22 cellular contexts compared by ENCODE assay signal in the genomic region with DNA sequence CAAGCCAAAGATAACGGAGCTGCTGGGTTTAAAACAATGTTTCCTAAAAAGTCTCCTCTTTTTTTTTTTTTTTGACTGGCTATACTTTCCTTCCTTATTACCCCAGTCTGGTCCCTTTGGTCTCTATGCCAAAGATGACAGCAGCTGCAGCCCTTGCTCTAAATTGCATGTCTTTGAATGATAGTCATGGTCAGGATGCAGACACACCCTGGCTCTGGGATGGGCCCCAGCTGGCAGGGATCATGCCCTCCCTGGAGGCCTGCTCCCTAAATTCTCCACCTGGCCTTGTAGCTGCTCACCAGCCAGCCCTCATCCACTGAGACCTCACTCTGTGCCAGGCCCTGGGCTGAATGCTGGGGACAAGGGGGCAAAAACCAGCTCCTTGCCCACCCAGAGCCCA.
DNase-seq lines count a peak whose midpoint lies in the region; ATAC-seq and TF ChIP-seq lines count a peak whose summit lies in the region.
"Had no signal": no experiment of that assay in that cellular context is flagged by ENCODE, and none has a peak within 500 bp of the region (broad histone marks: within the 10 kb centered on the region; RNA-seq: fewer than 3 reads in every experiment).

No MANE protein-coding gene starts in this region.

- no peaks in the 10 kb centered on the region for H3K36me3 Mint-ChIP-seq in endodermal cell (ENCODE audit: low read depth)
- H3K36me3 Mint-ChIP-seq: activated naive CD4-positive, alpha-beta T cell treated with anti-CD3 and anti-CD28 coated beads, Interleukin-2, amount 10 ng/mL, durations not matched to agents 7 days and 5 days; natural killer cell had no signal

- H2BK12ac ChIP-seq in mesenchymal stem cell (ENCODE audit: low read length in 2 of 2): no peak overlapping the region

- H3K9ac ChIP-seq in GM23248: no peak overlapping the region
- H3K9ac ChIP-seq in colonic mucosa (ENCODE audit: low read depth in 2 of 2, low read length in 2 of 2): peak overlapping the region in 1 of 2 donors; percentile 24
- H3K9ac ChIP-seq in mesenchymal stem cell (ENCODE audit: low read length): peak overlapping the region; percentile 8
- H3K9ac ChIP-seq in endodermal cell (ENCODE audit: extremely low read depth, low read length, poor library complexity, severe bottlenecking): no peak overlapping the region

- peaks cover 89% of the 10 kb centered on the region for H3F3A ChIP-seq in GM23248 (ENCODE audit: insufficient read depth)

- H4K20me1 ChIP-seq in GM23248 (ENCODE audit: insufficient read depth): no peaks in the 10 kb centered on the region

- H3K9me3 ChIP-seq in GM23248 (ENCODE audit: low read depth) (no peaks in the 10 kb centered on the region), colonic mucosa (no peaks in the 10 kb centered on the region), mesenchymal stem cell (ENCODE audit: control insufficient read depth, low read length) (peaks cover 8% of the 10 kb centered on the region), upper lobe of right lung (no peaks in the 10 kb centered on the region), endodermal cell (ENCODE audit: control insufficient read depth, low read length) (peaks cover 8% of the 10 kb centered on the region)
- H3K9me3 ChIP-seq: gastrocnemius medialis, suprapubic skin, uterus had no signal

- H3K9me2 ChIP-seq in GM23248 (ENCODE audit: insufficient read depth): no peaks in the 10 kb centered on the region

- ATAC-seq in upper lobe of right lung (no peak), GM19397 (IDR thresholded peaks at IDR 0.05; ENCODE audit: unreplicated experiment) (no peak)
- ATAC-seq: gastrocnemius medialis, natural killer cell had no signal

- H3K79me1 ChIP-seq in mesenchymal stem cell (replicated peaks; ENCODE audit: low read length, poor library complexity, severe bottlenecking): no peaks in the 10 kb centered on the region

- TF ChIP-seq CTCF in colonic mucosa (IDR thresholded peaks at IDR 0.05) (no peak), upper lobe of right lung (IDR thresholded peaks at IDR 0.05) (no peak), endodermal cell (conservative IDR thresholded peaks at IDR 0.05) (no peak)

- H4K8ac ChIP-seq in mesenchymal stem cell (ENCODE audit: low read length): no peak overlapping the region

- H3K79me2 ChIP-seq in GM23248 (ENCODE audit: insufficient read depth): no peaks in the 10 kb centered on the region

- no peaks in the 10 kb centered on the region for H3K27me3 Mint-ChIP-seq in endodermal cell (ENCODE audit: insufficient read depth)

- H2AK5ac ChIP-seq in mesenchymal stem cell (ENCODE audit: low read length, severe bottlenecking): no peak overlapping the region

- H2AFZ ChIP-seq in GM23248 (no peak overlapping the region), mesenchymal stem cell (ENCODE audit: low read depth, low read length) (no peak overlapping the region)

- 0 out of 2 replicates have a peak overlapping the region, but pooled peaks have one; percentile 19 for H3K27ac ChIP-seq in GM23248
- H3K27ac ChIP-seq in colonic mucosa: no peak overlapping the region
- H3K27ac ChIP-seq in mesenchymal stem cell (ENCODE audit: low read length, poor library complexity, severe bottlenecking): no peak overlapping the region
- H3K27ac ChIP-seq in upper lobe of right lung: no peak overlapping the region
- no peak overlapping the region for H3K27ac ChIP-seq in endodermal cell (ENCODE audit: low read depth, low read length)
- H3K27ac ChIP-seq: cardiac muscle cell, gastrocnemius medialis, suprapubic skin, uterus had no signal

- no peak overlapping the region for H2BK5ac ChIP-seq in mesenchymal stem cell (ENCODE audit: low read depth, low read length, poor library complexity, severe bottlenecking)

- no peak overlapping the region for H3K4ac ChIP-seq in mesenchymal stem cell (ENCODE audit: low read depth in 1 of 2, low read length in 2 of 2)

- H3K18ac ChIP-seq in mesenchymal stem cell (ENCODE audit: low read depth in 1 of 2, low read length in 2 of 2): no peak overlapping the region

- no peak overlapping the region for H3K23ac ChIP-seq in mesenchymal stem cell (ENCODE audit: low read length in 2 of 2)

- H3K36me3 ChIP-seq in GM23248 (ENCODE audit: low read depth) (peaks cover 68% of the 10 kb centered on the region), colonic mucosa (no peaks in the 10 kb centered on the region), mesenchymal stem cell (ENCODE audit: control insufficient read depth in 1 of 2, insufficient read depth in 2 of 2, low read depth in 1 of 2, low read length in 2 of 2) (peaks cover 0 to 97% of the 10 kb centered on the region in 2 experiments), upper lobe of right lung (peaks cover 21% of the 10 kb centered on the region), endodermal cell (ENCODE audit: control insufficient read depth, insufficient read depth, low read length) (no peaks in the 10 kb centered on the region)
- H3K36me3 ChIP-seq: cardiac muscle cell, suprapubic skin, uterus had no signal

- in situ Hi-C loops in GM23248 (cut with MboI): no loop called here

- H2BK120ac ChIP-seq in mesenchymal stem cell (ENCODE audit: low read depth, low read length): no peak overlapping the region

- H3K27me3 ChIP-seq in GM23248 (replicated peaks; ENCODE audit: insufficient read depth): no peaks in the 10 kb centered on the region
- no peaks in the 10 kb centered on the region for H3K27me3 ChIP-seq in colonic mucosa
- H3K27me3 ChIP-seq in mesenchymal stem cell (ENCODE audit: control insufficient read depth in 1 of 2, insufficient read depth in 1 of 2, low read length in 2 of 2): no peaks in the 10 kb centered on the region
- H3K27me3 ChIP-seq in upper lobe of right lung: no peaks in the 10 kb centered on the region
- no peaks in the 10 kb centered on the region for H3K27me3 ChIP-seq in endodermal cell (ENCODE audit: control insufficient read depth, insufficient read depth, low read length, poor library complexity, severe bottlenecking)
- H3K27me3 ChIP-seq: cardiac muscle cell, dorsolateral prefrontal cortex, gastrocnemius medialis, suprapubic skin, uterus had no signal

- H3K4me1 Mint-ChIP-seq in endodermal cell: no peaks in the 10 kb centered on the region

- peak; percentile 69 for DNase-seq in AG08395 (ENCODE audit: low spot score)
- peak; percentile 79 for DNase-seq in GM23248
- peak; percentile 30 for DNase-seq in colonic mucosa
- DNase-seq in mesenchymal stem cell: no peak
- DNase-seq in activated CD4-positive, alpha-beta T cell treated with anti-CD3 and anti-CD28 coated beads for 4 hours: no peak
- no peak for DNase-seq in upper lobe of right lung
- no peak for DNase-seq in endodermal cell
- DNase-seq: activated naive CD4-positive, alpha-beta T cell treated with anti-CD3 and anti-CD28 coated beads, Interleukin-2, amount 10 ng/mL, durations not matched to agents 7 days and 5 days; activated T-cell treated with anti-CD3 and anti-CD28 coated beads, Interleukin-2, amount 50 U/mL, for 48 hours; dorsolateral prefrontal cortex; H9; IMR-90; natural killer cell; NCI-H1417; NCI-H2107; NCI-H524; RPMI8226; uterus had no signal

- H3K4me3 Mint-ChIP-seq in endodermal cell: no peak overlapping the region
- H3K4me3 Mint-ChIP-seq: activated naive CD4-positive, alpha-beta T cell treated with anti-CD3 and anti-CD28 coated beads, Interleukin-2, amount 10 ng/mL, durations not matched to agents 7 days and 5 days; H9; natural killer cell had no signal

- peaks cover 12% of the 10 kb centered on the region for H3K9me3 Mint-ChIP-seq in endodermal cell
- H3K9me3 Mint-ChIP-seq: natural killer cell had no signal

- no peak overlapping the region for H3K14ac ChIP-seq in mesenchymal stem cell (ENCODE audit: low read length in 2 of 2)

- H3K4me3 ChIP-seq in GM23248: no peak overlapping the region
- H3K4me3 ChIP-seq in colonic mucosa: no peak overlapping the region
- no peak overlapping the region for H3K4me3 ChIP-seq in mesenchymal stem cell (ENCODE audit: insufficient read depth in 1 of 2, low read depth in 1 of 2, low read length in 2 of 2)
- no peak overlapping the region for H3K4me3 ChIP-seq in upper lobe of right lung
- H3K4me3 ChIP-seq in endodermal cell (ENCODE audit: low read length): no peak overlapping the region
- H3K4me3 ChIP-seq: cardiac muscle cell, dorsolateral prefrontal cortex, gastrocnemius medialis, suprapubic skin, uterus had no signal

- WGBS in GM23248 (ENCODE audit: low coverage in 1 of 2, low lambda C conversion rate in 2 of 2, missing lambda C conversion rate in 2 of 2), 2 experiments: 54 to 56% methylated on average over 1 of the region's 1 CpG
- WGBS in mesenchymal stem cell: 63% methylated on average over 1 of the region's 1 CpG
- 83 to 89% methylated on average over 1 of the region's 1 CpG for WGBS in endodermal cell (ENCODE audit: insufficient coverage in 1 of 2, insufficient read length in 1 of 2), 2 experiments

- intact Hi-C loops in colonic mucosa (cut with DNase I): no loop called here
- intact Hi-C loops in upper lobe of right lung (cut with DNase I): no loop called here

- no peak overlapping the region for H2BK15ac ChIP-seq in mesenchymal stem cell (ENCODE audit: low read depth, poor library complexity, severe bottlenecking)

- H4K91ac ChIP-seq in mesenchymal stem cell (ENCODE audit: low read length): no peak overlapping the region

- H3K4me2 ChIP-seq in GM23248 (ENCODE audit: unreplicated experiment): no peak overlapping the region
- H3K4me2 ChIP-seq in mesenchymal stem cell (ENCODE audit: low read length, poor library complexity, severe bottlenecking): no peak overlapping the region

- H3K27ac Mint-ChIP-seq in endodermal cell: no peak overlapping the region
- H3K27ac Mint-ChIP-seq: activated naive CD4-positive, alpha-beta T cell treated with anti-CD3 and anti-CD28 coated beads, Interleukin-2, amount 10 ng/mL, durations not matched to agents 7 days and 5 days; natural killer cell had no signal

- H3K4me1 ChIP-seq in GM23248 (ENCODE audit: insufficient read depth) (peaks cover 26% of the 10 kb centered on the region), colonic mucosa (no peaks in the 10 kb centered on the region), mesenchymal stem cell (ENCODE audit: control insufficient read depth, insufficient read depth, low read depth, low read length) (peaks cover 1% of the 10 kb centered on the region), upper lobe of right lung (no peaks in the 10 kb centered on the region), endodermal cell (ENCODE audit: control insufficient read depth, insufficient read depth, low read length) (no peaks in the 10 kb centered on the region)
- H3K4me1 ChIP-seq: gastrocnemius medialis, uterus had no signal

Comparison
In these comparisons a context has a peak if more than half of its experiments do, and no peak if none do; other contexts are left out.
1. DNase-seq: peak in AG08395 (single experiment), GM23248 (single experiment) and colonic mucosa (single experiment); none in mesenchymal stem cell (single experiment), activated CD4-positive, alpha-beta T cell treated with anti-CD3 and anti-CD28 coated beads for 4 hours (0 of 2), upper lobe of right lung (single experiment) and endodermal cell (single experiment).